17 cellular contexts compared by ENCODE assay signal in genomic region chr2:41364842-41365241, GRCh38.
DNase-seq lines count a peak whose midpoint lies in the region; ATAC-seq and TF ChIP-seq lines count a peak whose summit lies in the region.
"Had no signal": no experiment of that assay in that cellular context is flagged by ENCODE, and none has a peak within 500 bp of the region (broad histone marks: within the 10 kb centered on the region; RNA-seq: fewer than 3 reads in every experiment).

No MANE protein-coding gene starts in this region.

- H3K9me3 Mint-ChIP-seq in stimulated activated naive CD8-positive, alpha-beta T cell treated with anti-CD3 and anti-CD28 coated beads, Interleukin-15, amount 100 ng/mL, for 72 hours = peaks cover 6 to 32% of the 10 kb centered on the region in 2 donors
- peaks cover 12% of the 10 kb centered on the region for H3K9me3 Mint-ChIP-seq in neural crest cell
- peaks cover 10% of the 10 kb centered on the region for H3K9me3 Mint-ChIP-seq in stimulated activated effector memory CD8-positive, alpha-beta T cell treated with anti-CD3 and anti-CD28 coated beads, Interleukin-12 subunit alpha, Interleukin-12 subunit beta, amount 100 ng/mL, for 72 hours
- H3K9me3 Mint-ChIP-seq in activated CD4-positive, alpha-beta T cell treated with anti-CD3 and anti-CD28 coated beads, Interleukin-2, amount 10 ng/mL, durations not matched to agents 7 days and 5 days = peaks cover 8% of the 10 kb centered on the region

- peaks cover 6% of the 10 kb centered on the region for H3K36me3 Mint-ChIP-seq in neural crest cell (ENCODE audit: low read depth)
- no peaks in the 10 kb centered on the region for H3K36me3 Mint-ChIP-seq in stimulated activated effector memory CD8-positive, alpha-beta T cell treated with anti-CD3 and anti-CD28 coated beads, Interleukin-12 subunit alpha, Interleukin-12 subunit beta, amount 100 ng/mL, for 72 hours
- no peaks in the 10 kb centered on the region for H3K36me3 Mint-ChIP-seq in activated CD4-positive, alpha-beta T cell treated with anti-CD3 and anti-CD28 coated beads, Interleukin-2, amount 10 ng/mL, durations not matched to agents 7 days and 5 days (ENCODE audit: low read depth)
- H3K36me3 Mint-ChIP-seq: CD14-positive monocyte; CD4-positive, alpha-beta memory T cell had no signal

- no peaks in the 10 kb centered on the region for H3K4me1 Mint-ChIP-seq in stimulated activated naive CD8-positive, alpha-beta T cell treated with anti-CD3 and anti-CD28 coated beads, Interleukin-15, amount 100 ng/mL, for 72 hours
- no peaks in the 10 kb centered on the region for H3K4me1 Mint-ChIP-seq in neural crest cell
- H3K4me1 Mint-ChIP-seq in stimulated activated effector memory CD8-positive, alpha-beta T cell treated with anti-CD3 and anti-CD28 coated beads, Interleukin-12 subunit alpha, Interleukin-12 subunit beta, amount 100 ng/mL, for 72 hours = no peaks in the 10 kb centered on the region
- no peaks in the 10 kb centered on the region for H3K4me1 Mint-ChIP-seq in activated CD4-positive, alpha-beta T cell treated with anti-CD3 and anti-CD28 coated beads, Interleukin-2, amount 10 ng/mL, durations not matched to agents 7 days and 5 days
- H3K4me1 Mint-ChIP-seq: CD14-positive monocyte; CD4-positive, alpha-beta memory T cell had no signal

- H3K4me3 Mint-ChIP-seq in stimulated activated naive CD8-positive, alpha-beta T cell treated with anti-CD3 and anti-CD28 coated beads, Interleukin-15, amount 100 ng/mL, for 72 hours = no peak overlapping the region
- H3K4me3 Mint-ChIP-seq in neural crest cell = no peak overlapping the region
- H3K4me3 Mint-ChIP-seq in stimulated activated effector memory CD8-positive, alpha-beta T cell treated with anti-CD3 and anti-CD28 coated beads, Interleukin-12 subunit alpha, Interleukin-12 subunit beta, amount 100 ng/mL, for 72 hours = no peak overlapping the region
- H3K4me3 Mint-ChIP-seq in activated CD4-positive, alpha-beta T cell treated with anti-CD3 and anti-CD28 coated beads, Interleukin-2, amount 10 ng/mL, durations not matched to agents 7 days and 5 days = no peak overlapping the region
- H3K4me3 Mint-ChIP-seq: CD14-positive monocyte; CD4-positive, alpha-beta memory T cell; H9 had no signal

- no peaks in the 10 kb centered on the region for H3K27me3 Mint-ChIP-seq in stimulated activated naive CD8-positive, alpha-beta T cell treated with anti-CD3 and anti-CD28 coated beads, Interleukin-15, amount 100 ng/mL, for 72 hours
- H3K27me3 Mint-ChIP-seq in neural crest cell (ENCODE audit: low read depth) = no peaks in the 10 kb centered on the region
- H3K27me3 Mint-ChIP-seq in activated CD4-positive, alpha-beta T cell treated with anti-CD3 and anti-CD28 coated beads, Interleukin-2, amount 10 ng/mL, durations not matched to agents 7 days and 5 days = no peaks in the 10 kb centered on the region
- H3K27me3 Mint-ChIP-seq: CD4-positive, alpha-beta memory T cell had no signal

- no peaks in the 10 kb centered on the region for H3K27me3 ChIP-seq in aorta (ENCODE audit: control insufficient read depth in 1 of 2, insufficient read depth in 2 of 2, low read length in 1 of 2)
- H3K27me3 ChIP-seq: BLaER1 had no signal

- H3K27ac Mint-ChIP-seq in stimulated activated naive CD8-positive, alpha-beta T cell treated with anti-CD3 and anti-CD28 coated beads, Interleukin-15, amount 100 ng/mL, for 72 hours = no peak overlapping the region
- H3K27ac Mint-ChIP-seq in neural crest cell (ENCODE audit: unreplicated experiment) = peak overlapping the region; percentile 35
- H3K27ac Mint-ChIP-seq in stimulated activated effector memory CD8-positive, alpha-beta T cell treated with anti-CD3 and anti-CD28 coated beads, Interleukin-12 subunit alpha, Interleukin-12 subunit beta, amount 100 ng/mL, for 72 hours = no peak overlapping the region
- H3K27ac Mint-ChIP-seq in activated CD4-positive, alpha-beta T cell treated with anti-CD3 and anti-CD28 coated beads, Interleukin-2, amount 10 ng/mL, durations not matched to agents 7 days and 5 days = no peak overlapping the region
- H3K27ac Mint-ChIP-seq: CD14-positive monocyte; CD4-positive, alpha-beta memory T cell had no signal

- H3K27ac ChIP-seq in aorta (ENCODE audit: low read depth in 1 of 2, low read length in 2 of 2) = no peak overlapping the region
- H3K27ac ChIP-seq: BLaER1, HL-60 had no signal

- no peak overlapping the region for H3K4me3 ChIP-seq in aorta (ENCODE audit: low read length in 2 of 2)
- H3K4me3 ChIP-seq: BLaER1 had no signal

- no peaks in the 10 kb centered on the region for H3K4me1 ChIP-seq in aorta (ENCODE audit: control insufficient read depth in 1 of 2, insufficient read depth in 2 of 2, low read length in 2 of 2)
- H3K4me1 ChIP-seq: BLaER1 had no signal

- H3K36me3 ChIP-seq in aorta (ENCODE audit: control insufficient read depth in 1 of 2, insufficient read depth in 2 of 2, low read length in 1 of 2) = no peaks in the 10 kb centered on the region
- H3K36me3 ChIP-seq: BLaER1 had no signal

- intact Hi-C loops in aorta (cut with DNase I) = no loop called here

- H3K9me3 ChIP-seq in aorta (ENCODE audit: control insufficient read depth, low read length) = peaks cover 6% of the 10 kb centered on the region

- DNase-seq in stimulated activated naive CD8-positive, alpha-beta T cell treated with anti-CD3 and anti-CD28 coated beads, Interleukin-15, amount 100 ng/mL, for 72 hours = no peak
- DNase-seq in stimulated activated naive CD8-positive, alpha-beta T cell treated with anti-CD3 and anti-CD28 coated beads, Interleukin-15, Interleukin-2, amounts not matched to agents 100 U/mL and 50 U/mL, for 24 hours = no peak
- DNase-seq in neural crest cell (ENCODE audit: low read depth, low spot score) = no peak
- DNase-seq in stimulated activated effector memory CD8-positive, alpha-beta T cell treated with anti-CD3 and anti-CD28 coated beads, Interleukin-12 subunit alpha, Interleukin-12 subunit beta, amount 100 ng/mL, for 72 hours (ENCODE audit: low spot score in 2 of 2) = no peak
- no peak for DNase-seq in aorta
- DNase-seq in COR-L47 (lab: John Stamatoyannopoulos, UW) = no peak
- DNase-seq in T1000 (lab: John Stamatoyannopoulos, UW) = no peak
- DNase-seq in activated CD4-positive, alpha-beta T cell treated with anti-CD3 and anti-CD28 coated beads, Interleukin-2, amount 10 ng/mL, durations not matched to agents 7 days and 5 days = no peak
- DNase-seq: 8988T; CD4-positive, alpha-beta memory T cell; DMS 273 treated with DMSO at 0.1 percent for 48 hours; DMS53; GOT3; H9 had no signal

- CTCF ChIA-PET in activated CD4-positive, alpha-beta T cell treated with anti-CD3 and anti-CD28 coated beads, Interleukin-2, amount 10 ng/mL, durations not matched to agents 7 days and 5 days (lab: Charles Lee) = no interaction called here

- WGBS in aorta, 2 donors = 92 to 95% methylated on average over 2 of the region's 2 CpGs

- POLR2A ChIA-PET in activated CD4-positive, alpha-beta T cell treated with anti-CD3 and anti-CD28 coated beads, Interleukin-2, amount 10 ng/mL, durations not matched to agents 7 days and 5 days (lab: Charles Lee) = no interaction called here

- ATAC-seq in stimulated activated naive CD8-positive, alpha-beta T cell treated with anti-CD3 and anti-CD28 coated beads, Interleukin-15, amount 100 ng/mL, for 72 hours = peak; percentile 20
- no peak for ATAC-seq in stimulated activated naive CD8-positive, alpha-beta T cell treated with anti-CD3 and anti-CD28 coated beads, Interleukin-15, Interleukin-2, amounts not matched to agents 100 U/mL and 50 U/mL, for 24 hours
- ATAC-seq in stimulated activated effector memory CD8-positive, alpha-beta T cell treated with anti-CD3 and anti-CD28 coated beads, Interleukin-12 subunit alpha, Interleukin-12 subunit beta, amount 100 ng/mL, for 72 hours = peak; percentile 24
- peak; percentile 19 for ATAC-seq in aorta (ENCODE audit: low FRiP score)

- TF ChIP-seq CTCF in neural crest cell (conservative IDR thresholded peaks at IDR 0.05) = no peak
